17 cellular contexts compared by ENCODE assay signal in the genomic region with DNA sequence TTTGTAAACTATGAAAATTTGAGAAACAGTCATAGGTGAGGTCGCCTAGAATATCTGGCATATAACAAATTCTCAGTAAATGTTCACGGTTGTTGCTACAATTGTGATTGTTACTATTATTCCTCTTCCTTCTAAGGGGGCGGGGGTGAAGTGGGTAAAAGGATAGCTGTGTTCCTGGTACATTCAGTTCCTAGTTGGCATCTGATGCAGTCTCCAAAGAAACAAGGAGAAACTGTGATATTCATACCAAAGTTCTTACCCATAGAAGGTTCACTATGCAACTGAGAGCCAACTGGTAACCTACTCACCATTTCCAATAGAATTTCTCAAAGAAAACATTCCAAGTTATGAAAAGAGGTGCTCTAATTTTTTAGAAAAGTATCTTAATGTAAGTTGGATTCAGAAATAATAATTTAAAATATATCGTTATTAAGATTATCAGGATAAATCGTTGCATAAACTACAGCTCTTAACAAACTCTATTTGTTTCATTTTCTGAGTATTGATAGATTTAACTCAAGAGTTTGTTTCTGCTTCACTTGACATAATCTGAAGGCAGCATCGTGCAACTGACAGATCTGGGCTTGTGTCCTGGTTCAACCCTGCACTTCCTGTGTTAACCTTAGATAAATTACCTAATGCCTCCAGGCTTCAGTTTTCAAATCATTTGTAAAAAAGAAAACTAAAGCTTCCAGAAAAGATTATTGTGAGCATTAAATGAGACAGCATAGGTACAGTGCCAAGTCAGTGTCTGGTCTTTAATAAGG. TPM values are rescaled to one million over a fixed set of nuclear protein-coding genes. Genes with fewer than 3 reads are reported as not detected.
DNase-seq lines count a peak whose midpoint lies in the region; ATAC-seq and TF ChIP-seq lines count a peak whose summit lies in the region.
"Had no signal": no experiment of that assay in that cellular context is flagged by ENCODE, and none has a peak within 500 bp of the region (broad histone marks: within the 10 kb centered on the region; RNA-seq: fewer than 3 reads in every experiment).

No MANE protein-coding gene starts in this region.

- intact Hi-C loops in IMR-90 (cut with micrococcal nuclease) (no loop called here), natural killer cell (cut with micrococcal nuclease) (no loop called here)

- peaks cover 20% of the 10 kb centered on the region for H3K36me3 Mint-ChIP-seq in natural killer cell

- H3K27ac ChIP-seq in IMR-90 (ENCODE audit: insufficient read depth, low read length) = no peak overlapping the region

- H2BK15ac ChIP-seq in IMR-90 (ENCODE audit: low read depth, low read length) = no peak overlapping the region

- no peaks in the 10 kb centered on the region; the same call in 1 of the 2 replicates for H4K20me1 ChIP-seq in IMR-90 (ENCODE audit: insufficient read depth, low read length)

- no peaks in the 10 kb centered on the region for H3K27me3 Mint-ChIP-seq in natural killer cell (ENCODE audit: low read depth in 2 of 2)
- H3K27me3 Mint-ChIP-seq: activated CD4-positive, alpha-beta T cell treated with anti-CD3 and anti-CD28 coated beads, Interleukin-2, amount 10 ng/mL, durations not matched to agents 24 days and 14 days; naive thymus-derived CD8-positive, alpha-beta T cell had no signal

- no peak for TF ChIP-seq RAD21 in IMR-90 (IDR thresholded peaks at IDR 0.05; ENCODE audit: low read length)

- DNase-seq in Ammon's horn (ENCODE audit: low spot score) (peak; percentile 26), IMR-90 (no peak), astrocyte of the hippocampus (ENCODE audit: low read depth, low spot score) (peak; percentile 14), natural killer cell (no peak), HK-2 (ENCODE audit: unreplicated experiment) (no peak), OCI-M1 (lab: John Stamatoyannopoulos, UW) (no peak)
- DNase-seq: activated CD4-positive, alpha-beta T cell treated with anti-CD3 and anti-CD28 coated beads, Interleukin-2, amount 10 ng/mL, durations not matched to agents 24 days and 14 days; activated gamma-delta T cell treated with Interleukin-2 at 50 U/mL for 16 hours; left cardiac atrium; mesenchymal stem cell; naive thymus-derived CD8-positive, alpha-beta T cell; NCI-H1417; NCI-H2107; NCI-H524; posterior cingulate gyrus; SHP77 had no signal

- no peak overlapping the region for H2AFZ ChIP-seq in IMR-90 (replicated peaks; ENCODE audit: low read length, poor library complexity)

- H3K23ac ChIP-seq in IMR-90 (ENCODE audit: low read depth, low read length) = peak overlapping the region; percentile 51; the same call in 1 of the 2 replicates

- no peak overlapping the region for H2BK5ac ChIP-seq in IMR-90 (ENCODE audit: low read depth, low read length, poor library complexity, severe bottlenecking)

- H2BK20ac ChIP-seq in IMR-90 (ENCODE audit: low read depth, low read length) = no peak overlapping the region

- H3K9me1 ChIP-seq in IMR-90 (ENCODE audit: insufficient read depth, low read length) = peaks cover 6% of the 10 kb centered on the region

- in situ Hi-C loops in IMR-90 (cut with MboI; ENCODE audit: low sequenced_read_pairs) = no loop called here

- CTCF ChIA-PET in IMR-90 (lab: Yijun Ruan, JAX) = no interaction called here

- peaks cover 35 to 45% of the 10 kb centered on the region in 2 donors for H3K4me1 Mint-ChIP-seq in natural killer cell

- ATAC-seq in IMR-90 (ENCODE audit: low read depth) (no peak), natural killer cell (peak; percentile 47 to 83 (median 57)), HG03432 (IDR thresholded peaks at IDR 0.05; ENCODE audit: unreplicated experiment) (no peak)
- ATAC-seq: naive thymus-derived CD8-positive, alpha-beta T cell had no signal

- H4K8ac ChIP-seq in IMR-90 (ENCODE audit: low read depth in 2 of 2, low read length in 2 of 2) = no peak overlapping the region

- peaks cover 8% of the 10 kb centered on the region for H3K36me3 ChIP-seq in IMR-90 (ENCODE audit: control insufficient read depth, insufficient read depth, low read length)

- TF ChIP-seq CTCF in IMR-90 (conservative IDR thresholded peaks at IDR 0.05; ENCODE audit: low read depth, low read length) (no peak), natural killer cell (IDR thresholded peaks at IDR 0.05) (no peak)

- H3K18ac ChIP-seq in IMR-90 (ENCODE audit: low read depth, low read length) = no peak overlapping the region

- no peak overlapping the region for H4K91ac ChIP-seq in IMR-90 (ENCODE audit: insufficient read depth, low read depth, low read length)

- no peak for TF ChIP-seq POLR2A in IMR-90 (IDR thresholded peaks at IDR 0.05; ENCODE audit: low read depth, low read length)

- WGBS in IMR-90 (ENCODE audit: extremely low coverage in 2 of 2, insufficient read length in 1 of 2), 2 experiments = no CpG with 5 or more reads among the region's 6 CpGs

- no peaks in the 10 kb centered on the region for H3K27me3 ChIP-seq in IMR-90 (ENCODE audit: control insufficient read depth, insufficient read depth, low read length)

- no peaks in the 10 kb centered on the region for H3K9me3 Mint-ChIP-seq in natural killer cell
- H3K9me3 Mint-ChIP-seq: activated CD4-positive, alpha-beta T cell treated with anti-CD3 and anti-CD28 coated beads, Interleukin-2, amount 10 ng/mL, durations not matched to agents 24 days and 14 days; naive thymus-derived CD8-positive, alpha-beta T cell had no signal

- POLR2A ChIA-PET in IMR-90 (lab: Charles Lee; ENCODE audit: unreplicated experiment) = interaction anchor here (0.7 kb wide), 1 partner anchor 229 kb away, joined by 6 read pairs; the partner anchor contains the start of gene MAP3K5

- H2BK120ac ChIP-seq in IMR-90 (ENCODE audit: low read depth, low read length) = no peak overlapping the region

- H3K9ac ChIP-seq in IMR-90 (ENCODE audit: low read depth, low read length) = no peak overlapping the region

- peak overlapping the region; percentile 65 for H3K4me3 Mint-ChIP-seq in natural killer cell
- H3K4me3 Mint-ChIP-seq: activated CD4-positive, alpha-beta T cell treated with anti-CD3 and anti-CD28 coated beads, Interleukin-2, amount 10 ng/mL, durations not matched to agents 24 days and 14 days; naive thymus-derived CD8-positive, alpha-beta T cell had no signal

- no peaks in the 10 kb centered on the region for H3K9me3 ChIP-seq in IMR-90 (ENCODE audit: control insufficient read depth, insufficient read depth, low read length)

- H2AK5ac ChIP-seq in IMR-90 (ENCODE audit: low read depth, low read length) = no peak overlapping the region

- H2AK9ac ChIP-seq in IMR-90 (replicated peaks; ENCODE audit: low read depth, low read length, poor library complexity) = no peak overlapping the region

- H4K5ac ChIP-seq in IMR-90 (ENCODE audit: low read depth, low read length) = no peak overlapping the region

- no peak overlapping the region for H3K56ac ChIP-seq in IMR-90 (ENCODE audit: extremely low read depth, insufficient read depth, low read length)

- no peak overlapping the region for H3K14ac ChIP-seq in IMR-90 (replicated peaks; ENCODE audit: low read depth, low read length)

- H3K4me1 ChIP-seq in IMR-90 (ENCODE audit: control insufficient read depth, insufficient read depth, low read length) = peaks cover 5% of the 10 kb centered on the region; the same call in 1 of the 2 replicates

- H3K79me1 ChIP-seq in IMR-90 (ENCODE audit: low read depth in 1 of 2, low read length in 2 of 2) = peaks cover 0 to 9% of the 10 kb centered on the region in 2 experiments; a peak in 2 of 4 replicates

- BruUV-seq in IMR-90 (replicated peaks; lab: Mats Ljungman, UMichigan) = no TSS peak

- H3K4me2 ChIP-seq in IMR-90 (ENCODE audit: low read depth, low read length) = no peak overlapping the region

- H3K4ac ChIP-seq in IMR-90 (ENCODE audit: low read depth, low read length) = no peak overlapping the region

- dilution Hi-C loops in IMR-90 (cut with HindIII; ENCODE audit: low sequenced_read_pairs, unreplicated experiment) = no loop called here

- H3K4me3 ChIP-seq in IMR-90 (ENCODE audit: insufficient read depth, low read depth, low read length) = no peak overlapping the region

- H3K27ac Mint-ChIP-seq in natural killer cell = peak overlapping the region; percentile 49 to 65
- H3K27ac Mint-ChIP-seq: activated CD4-positive, alpha-beta T cell treated with anti-CD3 and anti-CD28 coated beads, Interleukin-2, amount 10 ng/mL, durations not matched to agents 24 days and 14 days had no signal

TF ChIP-seq in IMR-90, 13 proteins besides CTCF, POLR2A, EP300 and RAD21 (continues in another document):
- TF ChIP-seq CEBPB (IDR thresholded peaks at IDR 0.05; ENCODE audit: low read depth, low read length) = no peak
- TF ChIP-seq ELK1 (IDR thresholded peaks at IDR 0.05; ENCODE audit: borderline replicate concordance, low read depth, low read length) = no peak
- no peak for TF ChIP-seq NFE2L2 (IDR thresholded peaks at IDR 0.05; ENCODE audit: low read depth, low read length)
- TF ChIP-seq, protein P1, sequence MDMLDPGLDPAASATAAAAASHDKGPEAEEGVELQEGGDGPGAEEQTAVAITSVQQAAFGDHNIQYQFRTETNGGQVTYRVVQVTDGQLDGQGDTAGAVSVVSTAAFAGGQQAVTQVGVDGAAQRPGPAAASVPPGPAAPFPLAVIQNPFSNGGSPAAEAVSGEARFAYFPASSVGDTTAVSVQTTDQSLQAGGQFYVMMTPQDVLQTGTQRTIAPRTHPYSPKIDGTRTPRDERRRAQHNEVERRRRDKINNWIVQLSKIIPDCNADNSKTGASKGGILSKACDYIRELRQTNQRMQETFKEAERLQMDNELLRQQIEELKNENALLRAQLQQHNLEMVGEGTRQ (IDR thresholded peaks at IDR 0.05; ENCODE audit: low read depth, low read length) = no peak
- TF ChIP-seq MXI1 (IDR thresholded peaks at IDR 0.05; ENCODE audit: borderline replicate concordance, low read depth, low read length) = no peak
- no peak for TF ChIP-seq RFX5 (IDR thresholded peaks at IDR 0.05; ENCODE audit: low read depth, low read length)
- no peak for TF ChIP-seq SMC3 (IDR thresholded peaks at IDR 0.05; ENCODE audit: low read depth, low read length)
- TF ChIP-seq BHLHE40 (IDR thresholded peaks at IDR 0.05; ENCODE audit: low read depth, low read length) = no peak
- TF ChIP-seq MAZ (IDR thresholded peaks at IDR 0.05; ENCODE audit: borderline replicate concordance, low read depth, low read length) = no peak
- TF ChIP-seq RCOR1 (IDR thresholded peaks at IDR 0.05; ENCODE audit: insufficient replicate concordance, low read length) = no peak

RNA-seq across cellular contexts. Expression of gene MAP7, which starts 13.3 kb away (rescaled TPM):
- total RNA-seq in IMR-90 (2012; rRNA removed) (0.28 and 0.36 TPM in 2 replicates), natural killer cell (under 1 TPM; 0.14 to 0.68 (median 0.14) TPM)
- 0.19 TPM in 2 replicates for polyA plus RNA-seq in IMR-90 (2012; rRNA removed)
- 0.18 and 0.22 TPM in 2 replicates for polyA plus RNA-seq in IMR-90 (2012; cell fraction: cytosol; rRNA removed)
- polyA plus RNA-seq in IMR-90 (2012; cell fraction: nucleus; rRNA removed; ENCODE audit: low replicate concordance) = 0.24 and 0.40 TPM in 2 replicates

Comparison
In these comparisons a context has a peak if more than half of its experiments do, and no peak if none do; other contexts are left out.
1. DNase-seq: peak in Ammon's horn (single experiment) and astrocyte of the hippocampus (single experiment); none in IMR-90 (single experiment), natural killer cell (single experiment), HK-2 (single experiment) and OCI-M1 (single experiment).
2. ATAC-seq: peak in natural killer cell (3 of 3); none in IMR-90 (single experiment) and HG03432 (single experiment).